Comparison of ENCODE assay signal across 4 cellular contexts in the genomic region with DNA sequence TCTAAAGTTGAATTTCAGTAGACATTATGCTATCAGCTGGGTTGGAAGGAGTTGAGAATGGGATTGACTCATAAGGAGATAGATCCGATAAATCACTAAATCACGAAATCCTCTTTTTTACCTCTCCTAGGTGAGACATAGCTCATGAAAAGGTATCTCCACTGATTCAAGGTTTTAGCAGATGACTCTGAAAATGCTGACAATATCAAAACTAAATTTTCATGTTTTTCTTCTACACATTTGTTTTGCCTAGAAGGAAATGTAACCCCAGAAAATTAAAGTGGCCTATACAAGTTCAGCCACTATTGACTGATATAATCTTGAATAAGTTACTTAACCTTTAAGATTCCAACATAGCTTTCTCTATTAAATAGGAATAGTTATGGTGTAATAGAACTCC.
TF ChIP-seq lines count a peak whose summit lies in the region.

No MANE protein-coding gene starts in this region.

TF ChIP-seq in HepG2, 621 proteins besides CTCF, POLR2A, EP300 and RAD21:
- TF ChIP-seq MAFK (conservative IDR thresholded peaks at IDR 0.05 in 1 of 2, IDR thresholded peaks at IDR 0.05 in 1 of 2; ENCODE audit: low read length in 2 of 2) = peak; percentile 30 to 66; a peak in 3 of 4 replicates
- no peak for TF ChIP-seq ZNF75D (CRISPR knock-in tag; IDR thresholded peaks at IDR 0.05; ENCODE audit: borderline replicate concordance)
- peak; percentile 8; the same call in 1 of the 2 replicates for TF ChIP-seq MAFF (IDR thresholded peaks at IDR 0.05; ENCODE audit: low read depth, low read length)

TF ChIP-seq in A549, 52 proteins besides CTCF, POLR2A, EP300 and RAD21:
- peak; percentile 52 for TF ChIP-seq MAFK (IDR thresholded peaks at IDR 0.05; ENCODE audit: partially characterized antibody)
- TF ChIP-seq, protein P1, sequence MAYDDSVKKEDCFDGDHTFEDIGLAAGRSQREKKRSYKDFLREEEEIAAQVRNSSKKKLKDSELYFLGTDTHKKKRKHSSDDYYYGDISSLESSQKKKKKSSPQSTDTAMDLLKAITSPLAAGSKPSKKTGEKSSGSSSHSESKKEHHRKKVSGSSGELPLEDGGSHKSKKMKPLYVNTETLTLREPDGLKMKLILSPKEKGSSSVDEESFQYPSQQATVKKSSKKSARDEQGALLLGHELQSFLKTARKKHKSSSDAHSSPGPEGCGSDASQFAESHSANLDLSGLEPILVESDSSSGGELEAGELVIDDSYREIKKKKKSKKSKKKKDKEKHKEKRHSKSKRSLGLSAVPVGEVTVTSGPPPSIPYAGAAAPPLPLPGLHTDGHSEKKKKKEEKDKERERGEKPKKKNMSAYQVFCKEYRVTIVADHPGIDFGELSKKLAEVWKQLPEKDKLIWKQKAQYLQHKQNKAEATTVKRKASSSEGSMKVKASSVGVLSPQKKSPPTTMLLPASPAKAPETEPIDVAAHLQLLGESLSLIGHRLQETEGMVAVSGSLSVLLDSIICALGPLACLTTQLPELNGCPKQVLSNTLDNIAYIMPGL (CRISPR knock-in tag; IDR thresholded peaks at IDR 0.05; ENCODE audit: borderline replicate concordance) = no peak

TF ChIP-seq in IMR-90, 13 proteins besides CTCF, POLR2A, EP300 and RAD21:
- TF ChIP-seq NFE2L2 (IDR thresholded peaks at IDR 0.05; ENCODE audit: low read depth, low read length) = no peak
- no peak for TF ChIP-seq CHD1 (IDR thresholded peaks at IDR 0.05; ENCODE audit: low read depth, low read length)
- peak; percentile 48; the same call in 1 of the 2 replicates for TF ChIP-seq MAFK (IDR thresholded peaks at IDR 0.05; ENCODE audit: low read depth, low read length)
- TF ChIP-seq MAZ (IDR thresholded peaks at IDR 0.05; ENCODE audit: borderline replicate concordance, low read depth, low read length) = no peak
- TF ChIP-seq CEBPB (IDR thresholded peaks at IDR 0.05; ENCODE audit: low read depth, low read length) = no peak
- no peak for TF ChIP-seq SMC3 (IDR thresholded peaks at IDR 0.05; ENCODE audit: low read depth, low read length)

TF ChIP-seq in K562, 482 proteins besides CTCF, POLR2A, EP300 and RAD21:
- peak; percentile 24; the same call in 1 of the 2 replicates for TF ChIP-seq C11orf30 (IDR thresholded peaks at IDR 0.05; ENCODE audit: low read depth)
- TF ChIP-seq IRF2 (CRISPR knock-in tag; IDR thresholded peaks at IDR 0.05) = no peak
- TF ChIP-seq, protein P2, sequence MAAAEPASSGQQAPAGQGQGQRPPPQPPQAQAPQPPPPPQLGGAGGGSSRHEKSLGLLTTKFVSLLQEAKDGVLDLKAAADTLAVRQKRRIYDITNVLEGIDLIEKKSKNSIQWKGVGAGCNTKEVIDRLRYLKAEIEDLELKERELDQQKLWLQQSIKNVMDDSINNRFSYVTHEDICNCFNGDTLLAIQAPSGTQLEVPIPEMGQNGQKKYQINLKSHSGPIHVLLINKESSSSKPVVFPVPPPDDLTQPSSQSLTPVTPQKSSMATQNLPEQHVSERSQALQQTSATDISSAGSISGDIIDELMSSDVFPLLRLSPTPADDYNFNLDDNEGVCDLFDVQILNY (CRISPR knock-in tag; IDR thresholded peaks at IDR 0.05) = no peak
- TF ChIP-seq RAD51 (IDR thresholded peaks at IDR 0.05; ENCODE audit: borderline replicate concordance, low read depth) = no peak
- TF ChIP-seq, protein P3, sequence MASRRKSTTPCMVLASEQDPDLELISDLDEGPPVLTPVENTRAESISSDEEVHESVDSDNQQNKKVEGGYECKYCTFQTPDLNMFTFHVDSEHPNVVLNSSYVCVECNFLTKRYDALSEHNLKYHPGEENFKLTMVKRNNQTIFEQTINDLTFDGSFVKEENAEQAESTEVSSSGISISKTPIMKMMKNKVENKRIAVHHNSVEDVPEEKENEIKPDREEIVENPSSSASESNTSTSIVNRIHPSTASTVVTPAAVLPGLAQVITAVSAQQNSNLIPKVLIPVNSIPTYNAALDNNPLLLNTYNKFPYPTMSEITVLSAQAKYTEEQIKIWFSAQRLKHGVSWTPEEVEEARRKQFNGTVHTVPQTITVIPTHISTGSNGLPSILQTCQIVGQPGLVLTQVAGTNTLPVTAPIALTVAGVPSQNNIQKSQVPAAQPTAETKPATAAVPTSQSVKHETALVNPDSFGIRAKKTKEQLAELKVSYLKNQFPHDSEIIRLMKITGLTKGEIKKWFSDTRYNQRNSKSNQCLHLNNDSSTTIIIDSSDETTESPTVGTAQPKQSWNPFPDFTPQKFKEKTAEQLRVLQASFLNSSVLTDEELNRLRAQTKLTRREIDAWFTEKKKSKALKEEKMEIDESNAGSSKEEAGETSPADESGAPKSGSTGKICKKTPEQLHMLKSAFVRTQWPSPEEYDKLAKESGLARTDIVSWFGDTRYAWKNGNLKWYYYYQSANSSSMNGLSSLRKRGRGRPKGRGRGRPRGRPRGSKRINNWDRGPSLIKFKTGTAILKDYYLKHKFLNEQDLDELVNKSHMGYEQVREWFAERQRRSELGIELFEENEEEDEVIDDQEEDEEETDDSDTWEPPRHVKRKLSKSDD (conservative IDR thresholded peaks at IDR 0.05; ENCODE audit: low read length) = no peak
- TF ChIP-seq, protein P1 (CRISPR knock-in tag; IDR thresholded peaks at IDR 0.05) = no peak
- TF ChIP-seq, protein P4, sequence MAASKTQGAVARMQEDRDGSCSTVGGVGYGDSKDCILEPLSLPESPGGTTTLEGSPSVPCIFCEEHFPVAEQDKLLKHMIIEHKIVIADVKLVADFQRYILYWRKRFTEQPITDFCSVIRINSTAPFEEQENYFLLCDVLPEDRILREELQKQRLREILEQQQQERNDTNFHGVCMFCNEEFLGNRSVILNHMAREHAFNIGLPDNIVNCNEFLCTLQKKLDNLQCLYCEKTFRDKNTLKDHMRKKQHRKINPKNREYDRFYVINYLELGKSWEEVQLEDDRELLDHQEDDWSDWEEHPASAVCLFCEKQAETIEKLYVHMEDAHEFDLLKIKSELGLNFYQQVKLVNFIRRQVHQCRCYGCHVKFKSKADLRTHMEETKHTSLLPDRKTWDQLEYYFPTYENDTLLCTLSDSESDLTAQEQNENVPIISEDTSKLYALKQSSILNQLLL (CRISPR knock-in tag; IDR thresholded peaks at IDR 0.05; ENCODE audit: borderline replicate concordance) = no peak
- TF ChIP-seq ZNF324 (CRISPR knock-in tag; IDR thresholded peaks at IDR 0.05) = no peak
- peak; percentile 57 for TF ChIP-seq ZNF316 (IDR thresholded peaks at IDR 0.05)
- TF ChIP-seq, protein P5, sequence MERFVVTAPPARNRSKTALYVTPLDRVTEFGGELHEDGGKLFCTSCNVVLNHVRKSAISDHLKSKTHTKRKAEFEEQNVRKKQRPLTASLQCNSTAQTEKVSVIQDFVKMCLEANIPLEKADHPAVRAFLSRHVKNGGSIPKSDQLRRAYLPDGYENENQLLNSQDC (CRISPR knock-in tag; IDR thresholded peaks at IDR 0.05) = no peak
- TF ChIP-seq CHD1 (IDR thresholded peaks at IDR 0.05; ENCODE audit: low read length) = no peak
- TF ChIP-seq KDM2B (CRISPR knock-in tag; IDR thresholded peaks at IDR 0.05) = no peak
- TF ChIP-seq CBX5 (IDR thresholded peaks at IDR 0.05; ENCODE audit: borderline replicate concordance, low read depth) = no peak
- TF ChIP-seq EHMT2 (IDR thresholded peaks at IDR 0.05) = no peak
- TF ChIP-seq, protein P6, sequence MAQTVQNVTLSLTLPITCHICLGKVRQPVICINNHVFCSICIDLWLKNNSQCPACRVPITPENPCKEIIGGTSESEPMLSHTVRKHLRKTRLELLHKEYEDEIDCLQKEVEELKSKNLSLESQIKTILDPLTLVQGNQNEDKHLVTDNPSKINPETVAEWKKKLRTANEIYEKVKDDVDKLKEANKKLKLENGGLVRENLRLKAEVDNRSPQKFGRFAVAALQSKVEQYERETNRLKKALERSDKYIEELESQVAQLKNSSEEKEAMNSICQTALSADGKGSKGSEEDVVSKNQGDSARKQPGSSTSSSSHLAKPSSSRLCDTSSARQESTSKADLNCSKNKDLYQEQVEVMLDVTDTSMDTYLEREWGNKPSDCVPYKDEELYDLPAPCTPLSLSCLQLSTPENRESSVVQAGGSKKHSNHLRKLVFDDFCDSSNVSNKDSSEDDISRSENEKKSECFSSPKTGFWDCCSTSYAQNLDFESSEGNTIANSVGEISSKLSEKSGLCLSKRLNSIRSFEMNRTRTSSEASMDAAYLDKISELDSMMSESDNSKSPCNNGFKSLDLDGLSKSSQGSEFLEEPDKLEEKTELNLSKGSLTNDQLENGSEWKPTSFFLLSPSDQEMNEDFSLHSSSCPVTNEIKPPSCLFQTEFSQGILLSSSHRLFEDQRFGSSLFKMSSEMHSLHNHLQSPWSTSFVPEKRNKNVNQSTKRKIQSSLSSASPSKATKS (CRISPR knock-in tag; IDR thresholded peaks at IDR 0.05) = no peak
- TF ChIP-seq, protein P7, sequence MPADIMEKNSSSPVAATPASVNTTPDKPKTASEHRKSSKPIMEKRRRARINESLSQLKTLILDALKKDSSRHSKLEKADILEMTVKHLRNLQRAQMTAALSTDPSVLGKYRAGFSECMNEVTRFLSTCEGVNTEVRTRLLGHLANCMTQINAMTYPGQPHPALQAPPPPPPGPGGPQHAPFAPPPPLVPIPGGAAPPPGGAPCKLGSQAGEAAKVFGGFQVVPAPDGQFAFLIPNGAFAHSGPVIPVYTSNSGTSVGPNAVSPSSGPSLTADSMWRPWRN (IDR thresholded peaks at IDR 0.05; ENCODE audit: low read depth) = no peak
- no peak for TF ChIP-seq TGIF2 (CRISPR knock-in tag; IDR thresholded peaks at IDR 0.05)
